Comparison of ENCODE assay signal across 1 cellular context in genomic region chr14:89424241-89424640, GRCh38.
TF ChIP-seq lines count a peak whose summit lies in the region.

No MANE protein-coding gene starts in this region.

TF ChIP-seq in WTC11, 78 proteins besides CTCF, POLR2A, EP300 and RAD21 (continued from another document):
- TF ChIP-seq ZNF425 (CRISPR knock-in tag; conservative IDR thresholded peaks at IDR 0.05): no peak
- TF ChIP-seq TCF7 (CRISPR knock-in tag; IDR thresholded peaks at IDR 0.05; ENCODE audit: low read depth): no peak
- TF ChIP-seq FOXJ3 (CRISPR knock-in tag; IDR thresholded peaks at IDR 0.05; ENCODE audit: borderline replicate concordance): no peak
- no peak for TF ChIP-seq ZBTB21 (CRISPR knock-in tag; IDR thresholded peaks at IDR 0.05; ENCODE audit: borderline replicate concordance)
- TF ChIP-seq SMAD4 (CRISPR knock-in tag; IDR thresholded peaks at IDR 0.05): no peak
- TF ChIP-seq ZNF138 (CRISPR knock-in tag; conservative IDR thresholded peaks at IDR 0.05): no peak
- TF ChIP-seq STAT6 (CRISPR knock-in tag; conservative IDR thresholded peaks at IDR 0.05; ENCODE audit: low read depth): no peak
- no peak for TF ChIP-seq NR2C2 (CRISPR knock-in tag; IDR thresholded peaks at IDR 0.05)
- TF ChIP-seq SMAD3 (CRISPR knock-in tag; IDR thresholded peaks at IDR 0.05; ENCODE audit: borderline replicate concordance): no peak
TF ChIP-seq in WTC11: peak in this region for 0.
